In genomic region chr19:4278926-4279529, GRCh38 we compare ENCODE assay signal across 12 cellular contexts. TPM values are rescaled to one million over a fixed set of nuclear protein-coding genes. Genes with fewer than 3 reads are reported as not detected.
DNase-seq lines count a peak whose midpoint lies in the region; ATAC-seq and TF ChIP-seq lines count a peak whose summit lies in the region.
"Had no signal": no experiment of that assay in that cellular context is flagged by ENCODE, and none has a peak within 500 bp of the region (broad histone marks: within the 10 kb centered on the region; RNA-seq: fewer than 3 reads in every experiment).

Gene SHD, plus strand, starts transcription at chr19:4279266. Its CDS starts 798 bp downstream, at chr19:4280064.

- H3K9ac ChIP-seq in adipocyte (ENCODE audit: low read length) = no peak within 1 kb of the TSS

- H3K27me3 Mint-ChIP-seq in T-helper 1 cell treated with Interleukin-12 subunit alpha and Interleukin-12 subunit beta and Interleukin-4 antibody, amounts not matched to agents 30 μg/mL and 1 μg/mL, for 36 hours (ENCODE audit: low read depth) = peaks cover 37% of the 10 kb centered on the region

- no peak within 1 kb of the TSS for H3K27ac ChIP-seq in spleen

- peak within 1 kb of the TSS; percentile 51 for H3K4me3 Mint-ChIP-seq in T-helper 1 cell treated with Interleukin-12 subunit alpha and Interleukin-12 subunit beta and Interleukin-4 antibody, amounts not matched to agents 30 μg/mL and 1 μg/mL, for 36 hours

- no peaks in the 10 kb centered on the region for H3K9me3 Mint-ChIP-seq in T-helper 1 cell treated with Interleukin-12 subunit alpha and Interleukin-12 subunit beta and Interleukin-4 antibody, amounts not matched to agents 30 μg/mL and 1 μg/mL, for 36 hours

- H3K36me3 ChIP-seq in adipocyte (ENCODE audit: control insufficient read depth, insufficient read depth, low read length, severe bottlenecking) = no peaks in the 10 kb centered on the region
- no peaks in the 10 kb centered on the region for H3K36me3 ChIP-seq in spleen

- TF ChIP-seq POLR2A in spleen (IDR thresholded peaks at IDR 0.05) = no peak

- H3K27ac Mint-ChIP-seq in T-helper 1 cell treated with Interleukin-12 subunit alpha and Interleukin-12 subunit beta and Interleukin-4 antibody, amounts not matched to agents 30 μg/mL and 1 μg/mL, for 36 hours = no peak within 1 kb of the TSS

- H3K4me3 ChIP-seq in adipocyte (ENCODE audit: low read length) = no peak within 1 kb of the TSS
- peak within 1 kb of the TSS in 7 of 8 donors; percentile 4 to 49 (median 21) for H3K4me3 ChIP-seq in spleen

- 1 to 3% (median 2%) methylated on average over 36 to 54 of the region's 57 CpGs for WGBS in spleen, 5 donors

- H3K9me3 ChIP-seq in adipocyte (ENCODE audit: control insufficient read depth, low read length) (no peaks in the 10 kb centered on the region), spleen (no peaks in the 10 kb centered on the region)

- TF ChIP-seq CTCF in spleen (IDR thresholded peaks at IDR 0.05 in 8 of 11, conservative IDR thresholded peaks at IDR 0.05 in 3 of 11) = no peak

- H3K4me1 ChIP-seq in adipocyte (ENCODE audit: control insufficient read depth, insufficient read depth, low read length) (no peaks in the 10 kb centered on the region), spleen (peaks cover 11 to 24% (median 16%) of the 10 kb centered on the region in 6 donors)

- DNase-seq in T-helper 1 cell = no peak
- DNase-seq in adipocyte (ENCODE audit: low read depth) = peak; percentile 22
- DNase-seq in left kidney (ENCODE audit: low read depth, low spot score) = peak; percentile 79
- DNase-seq in spleen = no peak
- DNase-seq in GM19240 (ENCODE audit: insufficient read length, low spot score) = no peak
- no peak for DNase-seq in superior temporal gyrus (ENCODE audit: extremely low spot score)
- DNase-seq: activated CD4-positive, alpha-beta T cell treated with anti-CD3 and anti-CD28 coated beads for 4 hours; HCEC 1CT; NK-92 treated with Interleukin-12 subunit alpha and Interleukin-12 subunit beta, amount 100 ng/mL, for 24 hours had no signal

- H3K4me1 Mint-ChIP-seq in T-helper 1 cell treated with Interleukin-12 subunit alpha and Interleukin-12 subunit beta and Interleukin-4 antibody, amounts not matched to agents 30 μg/mL and 1 μg/mL, for 36 hours (ENCODE audit: low read depth) = peaks cover 2% of the 10 kb centered on the region

- no peaks in the 10 kb centered on the region for H3K36me3 Mint-ChIP-seq in T-helper 1 cell treated with Interleukin-12 subunit alpha and Interleukin-12 subunit beta and Interleukin-4 antibody, amounts not matched to agents 30 μg/mL and 1 μg/mL, for 36 hours (ENCODE audit: low read depth)

- ATAC-seq in GM18873 (IDR thresholded peaks at IDR 0.05; ENCODE audit: low FRiP score, unreplicated experiment) = no peak

- intact Hi-C loops in spleen (cut with DNase I; ENCODE audit: low total_unique reads) = no loop called here

- H3K27me3 ChIP-seq in adipocyte (replicated peaks; ENCODE audit: control insufficient read depth, insufficient read depth, low read length) (peaks cover 34% of the 10 kb centered on the region), spleen (replicated peaks in 1 of 7) (peaks cover 14 to 70% (median 54%) of the 10 kb centered on the region in 7 donors)

RNA-seq across cellular contexts. Expression of gene SHD, which starts in this region (rescaled TPM):
- 1 to 10 TPM in 2 of 7 donors, not detected in 5; 1.2 to 3.9 TPM for total RNA-seq in spleen
- under 1 TPM in 2 of 3 donors, not detected in 1; 0.05 to 0.41 TPM for polyA plus RNA-seq in spleen
- total RNA-seq: kidney epithelial cell had no signal

Comparison
In these comparisons a context has a peak if more than half of its experiments do, and no peak if none do; other contexts are left out.
1. DNase-seq: peak in adipocyte (single experiment) and left kidney (single experiment); none in T-helper 1 cell (0 of 5), spleen (single experiment), GM19240 (single experiment) and superior temporal gyrus (single experiment).